ENCODE assay signal across 1 cellular context in the genomic region with DNA sequence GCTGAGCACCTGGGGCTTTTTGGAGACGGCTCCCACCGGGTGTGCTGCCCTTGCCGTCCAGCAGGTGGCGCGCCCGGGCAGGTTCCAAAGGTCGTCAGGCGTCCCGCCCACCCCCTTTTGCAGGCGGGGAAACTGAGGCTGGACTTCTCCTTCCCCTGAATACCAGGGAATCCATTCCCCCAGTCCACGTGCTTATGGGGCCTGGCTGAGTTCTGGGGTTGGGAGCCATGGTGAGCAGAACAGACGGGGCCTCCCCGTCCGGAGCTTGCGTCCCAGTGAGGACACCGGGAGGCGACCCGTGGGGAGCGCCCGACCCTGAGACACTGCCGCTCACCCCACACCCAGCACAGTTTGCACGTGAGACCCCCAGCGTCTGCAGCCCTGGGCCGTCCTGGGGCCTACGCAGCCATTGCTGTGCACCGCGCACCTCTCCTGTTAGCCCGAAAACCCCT.
A peak's percentile ranks its signal among the peaks of the same experiment; 100 is the strongest.
TF ChIP-seq lines count a peak whose summit lies in the region.

No MANE protein-coding gene starts in this region.

TF ChIP-seq in HepG2, 621 proteins besides CTCF, POLR2A, EP300 and RAD21 (continued from another document and continues in another):
- TF ChIP-seq, protein P1, sequence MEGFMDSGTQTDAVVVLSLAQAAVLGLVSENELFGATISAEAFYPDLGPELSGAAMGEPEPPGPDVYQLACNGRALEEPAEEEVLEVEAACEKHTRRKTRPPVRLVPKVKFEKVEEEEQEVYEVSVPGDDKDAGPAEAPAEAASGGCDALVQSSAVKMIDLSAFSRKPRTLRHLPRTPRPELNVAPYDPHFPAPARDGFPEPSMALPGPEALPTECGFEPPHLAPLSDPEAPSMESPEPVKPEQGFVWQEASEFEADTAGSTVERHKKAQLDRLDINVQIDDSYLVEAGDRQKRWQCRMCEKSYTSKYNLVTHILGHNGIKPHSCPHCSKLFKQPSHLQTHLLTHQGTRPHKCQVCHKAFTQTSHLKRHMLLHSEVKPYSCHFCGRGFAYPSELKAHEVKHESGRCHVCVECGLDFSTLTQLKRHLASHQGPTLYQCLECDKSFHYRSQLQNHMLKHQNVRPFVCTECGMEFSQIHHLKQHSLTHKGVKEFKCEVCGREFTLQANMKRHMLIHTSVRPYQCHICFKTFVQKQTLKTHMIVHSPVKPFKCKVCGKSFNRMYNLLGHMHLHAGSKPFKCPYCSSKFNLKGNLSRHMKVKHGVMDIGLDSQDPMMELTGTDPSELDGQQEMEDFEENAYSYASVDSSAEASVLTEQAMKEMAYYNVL (CRISPR knock-in tag; IDR thresholded peaks at IDR 0.05; ENCODE audit: borderline replicate concordance): 0 out of 2 replicates have a peak, but pooled peaks have one; percentile 19
- no peak for TF ChIP-seq FIP1L1 (IDR thresholded peaks at IDR 0.05; ENCODE audit: borderline replicate concordance, insufficient read depth, low read depth, low read length)
- TF ChIP-seq YY1 (IDR thresholded peaks at IDR 0.05; ENCODE audit: insufficient read depth, insufficient replicate concordance, low read depth, low read length): peak; percentile 31
- TF ChIP-seq ISX (CRISPR knock-in tag; conservative IDR thresholded peaks at IDR 0.05): no peak
- no peak for TF ChIP-seq ZNF224 (CRISPR knock-in tag; IDR thresholded peaks at IDR 0.05)
- TF ChIP-seq ZNF530 (CRISPR knock-in tag; IDR thresholded peaks at IDR 0.05; ENCODE audit: low read depth): no peak
- TF ChIP-seq, protein P2, sequence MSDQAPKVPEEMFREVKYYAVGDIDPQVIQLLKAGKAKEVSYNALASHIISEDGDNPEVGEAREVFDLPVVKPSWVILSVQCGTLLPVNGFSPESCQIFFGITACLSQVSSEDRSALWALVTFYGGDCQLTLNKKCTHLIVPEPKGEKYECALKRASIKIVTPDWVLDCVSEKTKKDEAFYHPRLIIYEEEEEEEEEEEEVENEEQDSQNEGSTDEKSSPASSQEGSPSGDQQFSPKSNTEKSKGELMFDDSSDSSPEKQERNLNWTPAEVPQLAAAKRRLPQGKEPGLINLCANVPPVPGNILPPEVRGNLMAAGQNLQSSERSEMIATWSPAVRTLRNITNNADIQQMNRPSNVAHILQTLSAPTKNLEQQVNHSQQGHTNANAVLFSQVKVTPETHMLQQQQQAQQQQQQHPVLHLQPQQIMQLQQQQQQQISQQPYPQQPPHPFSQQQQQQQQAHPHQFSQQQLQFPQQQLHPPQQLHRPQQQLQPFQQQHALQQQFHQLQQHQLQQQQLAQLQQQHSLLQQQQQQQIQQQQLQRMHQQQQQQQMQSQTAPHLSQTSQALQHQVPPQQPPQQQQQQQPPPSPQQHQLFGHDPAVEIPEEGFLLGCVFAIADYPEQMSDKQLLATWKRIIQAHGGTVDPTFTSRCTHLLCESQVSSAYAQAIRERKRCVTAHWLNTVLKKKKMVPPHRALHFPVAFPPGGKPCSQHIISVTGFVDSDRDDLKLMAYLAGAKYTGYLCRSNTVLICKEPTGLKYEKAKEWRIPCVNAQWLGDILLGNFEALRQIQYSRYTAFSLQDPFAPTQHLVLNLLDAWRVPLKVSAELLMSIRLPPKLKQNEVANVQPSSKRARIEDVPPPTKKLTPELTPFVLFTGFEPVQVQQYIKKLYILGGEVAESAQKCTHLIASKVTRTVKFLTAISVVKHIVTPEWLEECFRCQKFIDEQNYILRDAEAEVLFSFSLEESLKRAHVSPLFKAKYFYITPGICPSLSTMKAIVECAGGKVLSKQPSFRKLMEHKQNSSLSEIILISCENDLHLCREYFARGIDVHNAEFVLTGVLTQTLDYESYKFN (CRISPR knock-in tag; conservative IDR thresholded peaks at IDR 0.05): 0 out of 2 replicates have a peak, but pooled peaks have one; percentile 33
- TF ChIP-seq ZNF333 (CRISPR knock-in tag; IDR thresholded peaks at IDR 0.05; ENCODE audit: borderline replicate concordance): 0 out of 2 replicates have a peak, but pooled peaks have one; percentile 25
- peak; percentile 92 for TF ChIP-seq NCOR1 (IDR thresholded peaks at IDR 0.05; ENCODE audit: borderline replicate concordance, low read length)
- peak; percentile 40; the same call in 1 of the 2 replicates for TF ChIP-seq MYC (CRISPR knock-in tag; IDR thresholded peaks at IDR 0.05; ENCODE audit: borderline replicate concordance)
- TF ChIP-seq, protein P3, sequence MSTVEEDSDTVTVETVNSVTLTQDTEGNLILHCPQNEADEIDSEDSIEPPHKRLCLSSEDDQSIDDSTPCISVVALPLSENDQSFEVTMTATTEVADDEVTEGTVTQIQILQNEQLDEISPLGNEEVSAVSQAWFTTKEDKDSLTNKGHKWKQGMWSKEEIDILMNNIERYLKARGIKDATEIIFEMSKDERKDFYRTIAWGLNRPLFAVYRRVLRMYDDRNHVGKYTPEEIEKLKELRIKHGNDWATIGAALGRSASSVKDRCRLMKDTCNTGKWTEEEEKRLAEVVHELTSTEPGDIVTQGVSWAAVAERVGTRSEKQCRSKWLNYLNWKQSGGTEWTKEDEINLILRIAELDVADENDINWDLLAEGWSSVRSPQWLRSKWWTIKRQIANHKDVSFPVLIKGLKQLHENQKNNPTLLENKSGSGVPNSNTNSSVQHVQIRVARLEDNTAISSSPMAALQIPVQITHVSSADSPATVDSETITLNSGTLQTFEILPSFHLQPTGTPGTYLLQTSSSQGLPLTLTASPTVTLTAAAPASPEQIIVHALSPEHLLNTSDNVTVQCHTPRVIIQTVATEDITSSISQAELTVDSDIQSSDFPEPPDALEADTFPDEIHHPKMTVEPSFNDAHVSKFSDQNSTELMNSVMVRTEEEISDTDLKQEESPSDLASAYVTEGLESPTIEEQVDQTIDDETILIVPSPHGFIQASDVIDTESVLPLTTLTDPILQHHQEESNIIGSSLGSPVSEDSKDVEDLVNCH (CRISPR knock-in tag; IDR thresholded peaks at IDR 0.05): peak; percentile 66; the same call in 1 of the 2 replicates
- TF ChIP-seq AHR (CRISPR knock-in tag; IDR thresholded peaks at IDR 0.05): 0 out of 2 replicates have a peak, but pooled peaks have one; percentile 32
- TF ChIP-seq, protein P4, sequence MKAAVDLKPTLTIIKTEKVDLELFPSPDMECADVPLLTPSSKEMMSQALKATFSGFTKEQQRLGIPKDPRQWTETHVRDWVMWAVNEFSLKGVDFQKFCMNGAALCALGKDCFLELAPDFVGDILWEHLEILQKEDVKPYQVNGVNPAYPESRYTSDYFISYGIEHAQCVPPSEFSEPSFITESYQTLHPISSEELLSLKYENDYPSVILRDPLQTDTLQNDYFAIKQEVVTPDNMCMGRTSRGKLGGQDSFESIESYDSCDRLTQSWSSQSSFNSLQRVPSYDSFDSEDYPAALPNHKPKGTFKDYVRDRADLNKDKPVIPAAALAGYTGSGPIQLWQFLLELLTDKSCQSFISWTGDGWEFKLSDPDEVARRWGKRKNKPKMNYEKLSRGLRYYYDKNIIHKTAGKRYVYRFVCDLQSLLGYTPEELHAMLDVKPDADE (CRISPR knock-in tag; IDR thresholded peaks at IDR 0.05): no peak
- TF ChIP-seq, protein P5, sequence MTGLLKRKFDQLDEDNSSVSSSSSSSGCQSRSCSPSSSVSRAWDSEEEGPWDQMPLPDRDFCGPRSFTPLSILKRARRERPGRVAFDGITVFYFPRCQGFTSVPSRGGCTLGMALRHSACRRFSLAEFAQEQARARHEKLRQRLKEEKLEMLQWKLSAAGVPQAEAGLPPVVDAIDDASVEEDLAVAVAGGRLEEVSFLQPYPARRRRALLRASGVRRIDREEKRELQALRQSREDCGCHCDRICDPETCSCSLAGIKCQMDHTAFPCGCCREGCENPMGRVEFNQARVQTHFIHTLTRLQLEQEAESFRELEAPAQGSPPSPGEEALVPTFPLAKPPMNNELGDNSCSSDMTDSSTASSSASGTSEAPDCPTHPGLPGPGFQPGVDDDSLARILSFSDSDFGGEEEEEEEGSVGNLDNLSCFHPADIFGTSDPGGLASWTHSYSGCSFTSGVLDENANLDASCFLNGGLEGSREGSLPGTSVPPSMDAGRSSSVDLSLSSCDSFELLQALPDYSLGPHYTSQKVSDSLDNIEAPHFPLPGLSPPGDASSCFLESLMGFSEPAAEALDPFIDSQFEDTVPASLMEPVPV (CRISPR knock-in tag; IDR thresholded peaks at IDR 0.05): no peak
- TF ChIP-seq ZZZ3 (CRISPR knock-in tag; IDR thresholded peaks at IDR 0.05; ENCODE audit: borderline replicate concordance): peak; percentile 79; the same call in 1 of the 2 replicates
- peak; percentile 64; the same call in 1 of the 2 replicates for TF ChIP-seq ZNF788 (CRISPR knock-in tag; IDR thresholded peaks at IDR 0.05; ENCODE audit: borderline replicate concordance)
- TF ChIP-seq XRCC5 (optimal IDR thresholded peaks at IDR 0.05; ENCODE audit: low read length): peak; percentile 97
- TF ChIP-seq KLF11 (CRISPR knock-in tag; IDR thresholded peaks at IDR 0.05): no peak
- TF ChIP-seq PHF21A (CRISPR knock-in tag; IDR thresholded peaks at IDR 0.05): no peak
- TF ChIP-seq, protein P6, sequence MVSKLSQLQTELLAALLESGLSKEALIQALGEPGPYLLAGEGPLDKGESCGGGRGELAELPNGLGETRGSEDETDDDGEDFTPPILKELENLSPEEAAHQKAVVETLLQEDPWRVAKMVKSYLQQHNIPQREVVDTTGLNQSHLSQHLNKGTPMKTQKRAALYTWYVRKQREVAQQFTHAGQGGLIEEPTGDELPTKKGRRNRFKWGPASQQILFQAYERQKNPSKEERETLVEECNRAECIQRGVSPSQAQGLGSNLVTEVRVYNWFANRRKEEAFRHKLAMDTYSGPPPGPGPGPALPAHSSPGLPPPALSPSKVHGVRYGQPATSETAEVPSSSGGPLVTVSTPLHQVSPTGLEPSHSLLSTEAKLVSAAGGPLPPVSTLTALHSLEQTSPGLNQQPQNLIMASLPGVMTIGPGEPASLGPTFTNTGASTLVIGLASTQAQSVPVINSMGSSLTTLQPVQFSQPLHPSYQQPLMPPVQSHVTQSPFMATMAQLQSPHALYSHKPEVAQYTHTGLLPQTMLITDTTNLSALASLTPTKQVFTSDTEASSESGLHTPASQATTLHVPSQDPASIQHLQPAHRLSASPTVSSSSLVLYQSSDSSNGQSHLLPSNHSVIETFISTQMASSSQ (IDR thresholded peaks at IDR 0.05; ENCODE audit: low read depth): no peak
- TF ChIP-seq, protein P6 (CRISPR knock-in tag; IDR thresholded peaks at IDR 0.05; ENCODE audit: borderline replicate concordance): peak; percentile 66; the same call in 1 of the 2 replicates
- no peak for TF ChIP-seq SP1 (IDR thresholded peaks at IDR 0.05)
- TF ChIP-seq SP1 (CRISPR knock-in tag; IDR thresholded peaks at IDR 0.05): peak; percentile 40; the same call in 1 of the 2 replicates
- peak; percentile 99 for TF ChIP-seq HNF4A (CRISPR knock-in tag; IDR thresholded peaks at IDR 0.05)
- 0 out of 2 replicates have a peak, but pooled peaks have one; percentile 58 for TF ChIP-seq ZNF343 (CRISPR knock-in tag; IDR thresholded peaks at IDR 0.05)
- 0 out of 2 replicates have a peak, but pooled peaks have one; percentile 24 for TF ChIP-seq ZNF329 (CRISPR knock-in tag; IDR thresholded peaks at IDR 0.05; ENCODE audit: low read depth)
- peak; percentile 53; the same call in 1 of the 2 replicates for TF ChIP-seq ZNF501 (CRISPR knock-in tag; IDR thresholded peaks at IDR 0.05)
- TF ChIP-seq NR2C2 (CRISPR knock-in tag; IDR thresholded peaks at IDR 0.05; ENCODE audit: borderline replicate concordance): peak; percentile 35; the same call in 1 of the 2 replicates
